9 cellular contexts compared by ENCODE assay signal in the genomic region with DNA sequence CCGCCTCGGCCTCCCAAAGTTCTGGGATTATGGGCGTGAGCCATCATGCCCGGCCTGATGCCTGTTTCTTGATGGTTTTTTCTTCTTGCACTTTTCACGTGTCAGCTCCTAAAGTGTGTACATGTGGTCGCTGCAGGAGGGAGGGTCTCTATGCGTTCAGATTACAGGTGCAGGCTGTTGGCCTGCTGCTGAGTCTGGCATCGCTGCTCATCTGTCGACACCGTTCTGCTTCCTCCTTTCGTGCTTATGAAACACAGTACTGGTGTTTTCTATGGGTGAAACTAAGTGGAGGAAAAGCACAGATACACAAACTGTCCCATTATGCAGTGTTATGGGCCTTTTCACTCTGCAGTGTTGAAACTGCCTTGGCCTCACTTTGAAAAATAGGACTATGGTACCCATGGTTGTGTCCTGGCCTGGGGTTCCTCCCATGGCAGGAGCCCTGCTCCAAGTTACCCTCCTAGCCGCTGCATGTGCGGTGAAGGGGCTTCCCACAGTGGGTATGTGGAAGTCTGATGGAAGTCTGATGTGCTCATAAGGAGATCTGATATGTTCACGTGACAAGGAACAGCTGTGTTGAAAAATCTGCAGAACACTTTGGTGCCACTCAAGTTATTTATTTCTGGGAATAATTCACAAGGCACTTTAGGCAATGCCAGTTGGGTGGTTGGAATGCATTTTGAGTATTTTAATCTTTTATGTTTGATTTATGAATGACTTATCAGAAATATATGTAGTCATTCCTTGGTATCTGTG. TPM values are rescaled to one million over a fixed set of nuclear protein-coding genes. Genes with fewer than 3 reads are reported as not detected.
DNase-seq lines count a peak whose midpoint lies in the region; ATAC-seq, FAIRE-seq and TF ChIP-seq lines count a peak whose summit lies in the region.
"Had no signal": no experiment of that assay in that cellular context is flagged by ENCODE, and none has a peak within 500 bp of the region (broad histone marks: within the 10 kb centered on the region; RNA-seq: fewer than 3 reads in every experiment).

No MANE protein-coding gene starts in this region.

- no peak for FAIRE-seq in kidney (lab: Jason Lieb, UNC)

- TF ChIP-seq CTCF in kidney (IDR thresholded peaks at IDR 0.05; ENCODE audit: borderline replicate concordance, extremely low read depth, insufficient read depth), result no peak

- peak overlapping the region in 1 of 2 donors; percentile 6 for H3K4me3 ChIP-seq in kidney (ENCODE audit: low read length in 2 of 2)

- H3K4me1 ChIP-seq in kidney (ENCODE audit: control insufficient read depth in 1 of 2, insufficient read depth in 1 of 2, low read depth in 1 of 2, low read length in 2 of 2), result peaks cover 37 to 57% of the 10 kb centered on the region in 2 donors

- peak overlapping the region; percentile 20 to 78 for H3K27ac ChIP-seq in kidney (ENCODE audit: low read depth in 2 of 2, low read length in 2 of 2)

- intact Hi-C loops in kidney (cut with DNase I), result no loop called here

- peaks cover 7 to 24% of the 10 kb centered on the region in 2 donors for H3K36me3 ChIP-seq in kidney (ENCODE audit: control insufficient read depth in 1 of 2, insufficient read depth in 2 of 2, low read length in 2 of 2)

- H3K9ac ChIP-seq in kidney (ENCODE audit: low read length in 2 of 2), result no peak overlapping the region

- H3K9me3 ChIP-seq in kidney (ENCODE audit: control insufficient read depth in 1 of 2, low read length in 2 of 2), result no peaks in the 10 kb centered on the region

- peak; percentile 26 for ATAC-seq in GM19463 (IDR thresholded peaks at IDR 0.05; ENCODE audit: unreplicated experiment)
- no peak for ATAC-seq in HG03469 (IDR thresholded peaks at IDR 0.05; ENCODE audit: unreplicated experiment)

- DNase-seq in CD1c-positive myeloid dendritic cell (ENCODE audit: extremely low spot score) (peak; percentile 33), NOMO-1 treated with dmso at 0.1 percent for 144 hours (lab: John Stamatoyannopoulos, UW; ENCODE audit: unreplicated experiment) (peak; percentile 45), kidney (no peak), amygdala (lab: John Stamatoyannopoulos, UW) (no peak), NCI-H2029 (lab: John Stamatoyannopoulos, UW) (no peak)
- DNase-seq in stimulated activated CD4-positive, alpha-beta T cell treated with anti-CD3 and anti-CD28 coated beads, Interleukin-4, amount 100 ng/mL, for 1 hour, result no peak
- DNase-seq: NCI-H187 treated with DMSO at 0.1 percent for 48 hours had no signal

RNA-seq across cellular contexts. Expression of a gene that starts 23.6 kb away (rescaled TPM):
- total RNA-seq in kidney, result 132 TPM
- 108 TPM for polyA plus RNA-seq in kidney (ENCODE audit: insufficient read depth, low read depth, low replicate concordance)

RNA-seq across cellular contexts. Expression of a gene that starts 48.0 kb away (rescaled TPM):
- total RNA-seq in kidney, result 105 TPM
- 138 TPM for polyA plus RNA-seq in kidney (ENCODE audit: insufficient read depth, low read depth, low replicate concordance)

RNA-seq across cellular contexts. Expression of a gene that starts 56.3 kb away (rescaled TPM):
- total RNA-seq in kidney, result 62.0 TPM
- 83.6 TPM for polyA plus RNA-seq in kidney (ENCODE audit: insufficient read depth, low read depth, low replicate concordance)

Comparison
In these comparisons a context has a peak if more than half of its experiments do, and no peak if none do; other contexts are left out.
1. DNase-seq: peak in CD1c-positive myeloid dendritic cell (single experiment) and NOMO-1 treated with dmso at 0.1 percent for 144 hours (single experiment); none in kidney (single experiment), amygdala (0 of 56), stimulated activated CD4-positive, alpha-beta T cell treated with anti-CD3 and anti-CD28 coated beads, Interleukin-4, amount 100 ng/mL, for 1 hour (single experiment) and NCI-H2029 (single experiment).